In genomic region chr14:69664865-69665526, GRCh38 we compare ENCODE assay signal across 3 cellular contexts.
A peak's percentile ranks its signal among the peaks of the same experiment; 100 is the strongest.
TF ChIP-seq lines count a peak whose summit lies in the region.

No MANE protein-coding gene starts in this region.

TF ChIP-seq in SK-N-SH, 30 proteins besides CTCF, POLR2A, EP300 and RAD21 (continued from another document):
- TF ChIP-seq NFIC (IDR thresholded peaks at IDR 0.05; ENCODE audit: borderline replicate concordance): no peak
- TF ChIP-seq MXI1 (IDR thresholded peaks at IDR 0.05; ENCODE audit: low read depth, low read length): 0 out of 2 replicates have a peak, but pooled peaks have one; percentile 27

TF ChIP-seq in SK-N-SH treated with all-trans-retinoic acid at 6 μM for 48 hours, 23 proteins besides CTCF, POLR2A, EP300 and RAD21 (continued from another document):
- TF ChIP-seq ZNF565 (CRISPR knock-in tag; conservative IDR thresholded peaks at IDR 0.05; ENCODE audit: low read depth) (no peak), PATZ1 (CRISPR knock-in tag; IDR thresholded peaks at IDR 0.05; ENCODE audit: borderline replicate concordance) (no peak)
TF ChIP-seq in SK-N-SH treated with all-trans-retinoic acid at 6 μM for 48 hours: peak in this region for 0.

TF ChIP-seq in GM12878, 131 proteins besides CTCF, POLR2A, EP300 and RAD21:
- TF ChIP-seq RUNX3 (IDR thresholded peaks at IDR 0.05; ENCODE audit: low read length): peak; percentile 54
- no peak for TF ChIP-seq MEF2A (IDR thresholded peaks at IDR 0.05; ENCODE audit: insufficient read depth, low read depth, low read length)
TF ChIP-seq in GM12878: peak in this region for 1.
